1 cellular context compared by ENCODE assay signal in genomic region chr2:240595381-240596079, GRCh38.
TF ChIP-seq lines count a peak whose summit lies in the region.

No MANE protein-coding gene starts in this region.

TF ChIP-seq in K562, 482 proteins besides CTCF, POLR2A, EP300 and RAD21:
- TF ChIP-seq SMC3 (conservative IDR thresholded peaks at IDR 0.05; ENCODE audit: insufficient read depth, low read depth, low read length): 0 out of 2 replicates have a peak, but pooled peaks have one; percentile 19
- no peak for TF ChIP-seq ZNF408 (CRISPR knock-in tag; IDR thresholded peaks at IDR 0.05; ENCODE audit: low read depth)
- TF ChIP-seq, protein P1, sequence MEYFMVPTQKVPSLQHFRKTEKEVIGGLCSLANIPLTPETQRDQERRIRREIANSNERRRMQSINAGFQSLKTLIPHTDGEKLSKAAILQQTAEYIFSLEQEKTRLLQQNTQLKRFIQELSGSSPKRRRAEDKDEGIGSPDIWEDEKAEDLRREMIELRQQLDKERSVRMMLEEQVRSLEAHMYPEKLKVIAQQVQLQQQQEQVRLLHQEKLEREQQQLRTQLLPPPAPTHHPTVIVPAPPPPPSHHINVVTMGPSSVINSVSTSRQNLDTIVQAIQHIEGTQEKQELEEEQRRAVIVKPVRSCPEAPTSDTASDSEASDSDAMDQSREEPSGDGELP (CRISPR knock-in tag; IDR thresholded peaks at IDR 0.05; ENCODE audit: borderline replicate concordance): 0 out of 2 replicates have a peak, but pooled peaks have one; percentile 15
